18 cellular contexts compared by ENCODE assay signal in genomic region chr9:133918123-133918813, GRCh38.
DNase-seq lines count a peak whose midpoint lies in the region; ATAC-seq, FAIRE-seq and TF ChIP-seq lines count a peak whose summit lies in the region.
"Had no signal": no experiment of that assay in that cellular context is flagged by ENCODE, and none has a peak within 500 bp of the region (broad histone marks: within the 10 kb centered on the region; RNA-seq: fewer than 3 reads in every experiment).

No MANE protein-coding gene starts in this region.

- H3K14ac ChIP-seq in IMR-90 (replicated peaks; ENCODE audit: low read depth, low read length), result peak overlapping the region; percentile 90

- no peak overlapping the region for H3K27ac Mint-ChIP-seq in activated CD8-positive, alpha-beta T cell treated with anti-CD3 and anti-CD28 coated beads, Interleukin-2, amount 10 ng/mL, durations not matched to agents 7 days and 5 days
- H3K27ac Mint-ChIP-seq: activated CD4-positive, alpha-beta T cell treated with anti-CD3 and anti-CD28 coated beads for 36 hours had no signal

- H3K4me2 ChIP-seq in IMR-90 (ENCODE audit: low read depth, low read length) (peak overlapping the region; percentile 38), smooth muscle cell (no peak overlapping the region)

- POLR2A ChIA-PET in IMR-90 (lab: Charles Lee; ENCODE audit: unreplicated experiment), result no interaction called here
- POLR2A ChIA-PET in activated CD8-positive, alpha-beta T cell treated with anti-CD3 and anti-CD28 coated beads, Interleukin-2, amount 10 ng/mL, durations not matched to agents 7 days and 5 days (lab: Charles Lee), result no interaction called here

- H3K36me3 Mint-ChIP-seq in activated CD8-positive, alpha-beta T cell treated with anti-CD3 and anti-CD28 coated beads, Interleukin-2, amount 10 ng/mL, durations not matched to agents 7 days and 5 days (ENCODE audit: low read depth), result no peaks in the 10 kb centered on the region

- no peaks in the 10 kb centered on the region for H3F3A ChIP-seq in smooth muscle cell (ENCODE audit: low read depth)

- H3K4me3 Mint-ChIP-seq in activated CD8-positive, alpha-beta T cell treated with anti-CD3 and anti-CD28 coated beads, Interleukin-2, amount 10 ng/mL, durations not matched to agents 7 days and 5 days, result no peak overlapping the region
- H3K4me3 Mint-ChIP-seq: activated CD4-positive, alpha-beta T cell treated with anti-CD3 and anti-CD28 coated beads for 36 hours had no signal

- H3K4me3 ChIP-seq in IMR-90 (ENCODE audit: insufficient read depth, low read depth, low read length) (no peak overlapping the region), kidney (ENCODE audit: low read length in 2 of 2) (no peak overlapping the region), smooth muscle cell (no peak overlapping the region)
- H3K4me3 ChIP-seq: adrenal gland, suprapubic skin had no signal

- TF ChIP-seq CTCF in IMR-90 (conservative IDR thresholded peaks at IDR 0.05; ENCODE audit: low read depth, low read length), result no peak
- no peak for TF ChIP-seq CTCF in kidney (IDR thresholded peaks at IDR 0.05; ENCODE audit: borderline replicate concordance, extremely low read depth, insufficient read depth)
- no peak for TF ChIP-seq CTCF in smooth muscle cell (IDR thresholded peaks at IDR 0.05; ENCODE audit: borderline replicate concordance, insufficient read depth, poor library complexity, severe bottlenecking)

- WGBS in IMR-90 (ENCODE audit: extremely low coverage in 2 of 2, insufficient read length in 1 of 2), 2 experiments, result 26% methylated on average over 16 of the region's 24 CpGs; no CpG with 5 or more reads in 1 of the 2 experiments
- WGBS in smooth muscle cell (ENCODE audit: low lambda C conversion rate), result 85% methylated on average over 24 of the region's 24 CpGs

- H2AFZ ChIP-seq in IMR-90 (replicated peaks; ENCODE audit: low read length, poor library complexity) (peak overlapping the region; percentile 84), smooth muscle cell (ENCODE audit: low read depth) (no peak overlapping the region)

- no peak for TF ChIP-seq POLR2A in IMR-90 (IDR thresholded peaks at IDR 0.05; ENCODE audit: low read depth, low read length)

- peak overlapping the region; percentile 90 for H2AK9ac ChIP-seq in IMR-90 (replicated peaks; ENCODE audit: low read depth, low read length, poor library complexity)

- peak overlapping the region; percentile 94 for H3K4ac ChIP-seq in IMR-90 (ENCODE audit: low read depth, low read length)

- DNase-seq in IMR-90 (peak; percentile 18), caudate nucleus (lab: John Stamatoyannopoulos, UW) (peak in 14 of 61 donors; percentile 13 to 70 (median 22)), kidney (no peak), smooth muscle cell (lab: John Stamatoyannopoulos, UW; ENCODE audit: unreplicated experiment) (no peak), NOMO-1 (lab: John Stamatoyannopoulos, UW; ENCODE audit: unreplicated experiment in 2 of 2) (no peak), G401 (ENCODE audit: low spot score) (no peak)
- DNase-seq in activated CD8-positive, alpha-beta T cell treated with anti-CD3 and anti-CD28 coated beads, Interleukin-2, amount 10 ng/mL, durations not matched to agents 7 days and 5 days, result no peak
- DNase-seq: activated CD4-positive, alpha-beta T cell treated with anti-CD3 and anti-CD28 coated beads for 36 hours; adrenal gland; islet precursor cell; Kasumi-1; NCI-H1105; NCI-H524 treated with DMSO at 0.1 percent for 48 hours; sigmoid colon; T1000 had no signal

- H3K9me3 ChIP-seq in IMR-90 (ENCODE audit: control insufficient read depth, insufficient read depth, low read length) (no peaks in the 10 kb centered on the region), kidney (ENCODE audit: control insufficient read depth in 1 of 2, low read length in 2 of 2) (no peaks in the 10 kb centered on the region), smooth muscle cell (replicated peaks; ENCODE audit: low read depth) (no peaks in the 10 kb centered on the region)
- H3K9me3 ChIP-seq: adrenal gland, sigmoid colon, suprapubic skin had no signal

- CTCF ChIA-PET in IMR-90 (lab: Yijun Ruan, JAX), result interaction anchor here (0.6 kb wide), 1 partner anchor 1357 kb away, joined by 4 read pairs; no protein-coding TSS in a partner anchor
- CTCF ChIA-PET in activated CD8-positive, alpha-beta T cell treated with anti-CD3 and anti-CD28 coated beads, Interleukin-2, amount 10 ng/mL, durations not matched to agents 7 days and 5 days (lab: Charles Lee), result no interaction called here

- peaks cover 34 to 90% of the 10 kb centered on the region in 2 experiments for H3K79me1 ChIP-seq in IMR-90 (ENCODE audit: low read depth in 1 of 2, low read length in 2 of 2)

- intact Hi-C loops in IMR-90 (cut with micrococcal nuclease) (no loop called here), kidney (cut with DNase I) (no loop called here)

- no peaks in the 10 kb centered on the region for H3K27me3 ChIP-seq in IMR-90 (ENCODE audit: control insufficient read depth, insufficient read depth, low read length)
- no peaks in the 10 kb centered on the region for H3K27me3 ChIP-seq in smooth muscle cell (ENCODE audit: low read depth)
- H3K27me3 ChIP-seq: adrenal gland, sigmoid colon, suprapubic skin had no signal

- H3K4me1 ChIP-seq in IMR-90 (ENCODE audit: control insufficient read depth, insufficient read depth, low read length) (peaks cover 25% of the 10 kb centered on the region), kidney (ENCODE audit: control insufficient read depth in 1 of 2, insufficient read depth in 1 of 2, low read depth in 1 of 2, low read length in 2 of 2) (peaks cover 5 to 28% of the 10 kb centered on the region in 2 donors), smooth muscle cell (ENCODE audit: low read depth) (peaks cover 19% of the 10 kb centered on the region)

- peak overlapping the region; percentile 77 for H4K5ac ChIP-seq in IMR-90 (ENCODE audit: low read depth, low read length)

- peak; percentile 27; the same call in 1 of the 2 replicates for ATAC-seq in IMR-90 (ENCODE audit: low read depth)
- no peak for ATAC-seq in activated CD8-positive, alpha-beta T cell treated with anti-CD3 and anti-CD28 coated beads, Interleukin-2, amount 10 ng/mL, durations not matched to agents 7 days and 5 days
- ATAC-seq: activated CD4-positive, alpha-beta T cell treated with anti-CD3 and anti-CD28 coated beads for 36 hours had no signal

- peaks cover 49% of the 10 kb centered on the region for H4K20me1 ChIP-seq in IMR-90 (ENCODE audit: insufficient read depth, low read length)
- peaks cover 97% of the 10 kb centered on the region for H4K20me1 ChIP-seq in smooth muscle cell (ENCODE audit: low read depth)

- H3K27ac ChIP-seq in IMR-90 (ENCODE audit: insufficient read depth, low read length) (peak overlapping the region; percentile 61), caudate nucleus (ENCODE audit: low read depth, low read length) (peak overlapping the region; percentile 44), kidney (ENCODE audit: low read depth in 2 of 2, low read length in 2 of 2) (peak overlapping the region; percentile 22 to 41), smooth muscle cell (ENCODE audit: low read depth) (peak overlapping the region; percentile 42)
- H3K27ac ChIP-seq: epithelial cell of prostate, sigmoid colon, suprapubic skin had no signal

- peaks cover 3% of the 10 kb centered on the region for H3K27me3 Mint-ChIP-seq in activated CD8-positive, alpha-beta T cell treated with anti-CD3 and anti-CD28 coated beads, Interleukin-2, amount 10 ng/mL, durations not matched to agents 7 days and 5 days (ENCODE audit: low read depth)

- H4K8ac ChIP-seq in IMR-90 (ENCODE audit: low read depth in 2 of 2, low read length in 2 of 2), result peak overlapping the region; percentile 55 to 79

- in situ Hi-C loops in IMR-90 (cut with MboI; ENCODE audit: low sequenced_read_pairs), result no loop called here
- in situ Hi-C loops in G401 (cut with HindIII; ENCODE audit: low sequenced_read_pairs), result no loop called here

- H3K9ac ChIP-seq in IMR-90 (ENCODE audit: low read depth, low read length), result peak overlapping the region; percentile 24; the same call in 1 of the 2 replicates
- H3K9ac ChIP-seq in kidney (ENCODE audit: low read length in 2 of 2), result peak overlapping the region in 1 of 2 donors; percentile 34
- no peak overlapping the region for H3K9ac ChIP-seq in smooth muscle cell (ENCODE audit: low read depth)

- peak overlapping the region; percentile 98 for H2AK5ac ChIP-seq in IMR-90 (ENCODE audit: low read depth, low read length)

- H3K79me2 ChIP-seq in smooth muscle cell (ENCODE audit: low read depth), result peaks cover 91% of the 10 kb centered on the region

- no peaks in the 10 kb centered on the region for H3K4me1 Mint-ChIP-seq in activated CD8-positive, alpha-beta T cell treated with anti-CD3 and anti-CD28 coated beads, Interleukin-2, amount 10 ng/mL, durations not matched to agents 7 days and 5 days (ENCODE audit: low read depth)
- H3K4me1 Mint-ChIP-seq: activated CD4-positive, alpha-beta T cell treated with anti-CD3 and anti-CD28 coated beads for 36 hours had no signal

- H3K9me3 Mint-ChIP-seq in activated CD8-positive, alpha-beta T cell treated with anti-CD3 and anti-CD28 coated beads, Interleukin-2, amount 10 ng/mL, durations not matched to agents 7 days and 5 days (ENCODE audit: insufficient read depth), result no peaks in the 10 kb centered on the region

- H3K18ac ChIP-seq in IMR-90 (ENCODE audit: low read depth, low read length), result peak overlapping the region; percentile 90

- BruUV-seq in IMR-90 (replicated peaks; lab: Mats Ljungman, UMichigan), result no TSS peak

- no peaks in the 10 kb centered on the region for H3K36me3 ChIP-seq in IMR-90 (ENCODE audit: control insufficient read depth, insufficient read depth, low read length)
- H3K36me3 ChIP-seq in kidney (ENCODE audit: control insufficient read depth in 1 of 2, insufficient read depth in 2 of 2, low read length in 2 of 2), result no peaks in the 10 kb centered on the region
- H3K36me3 ChIP-seq in smooth muscle cell (ENCODE audit: low read depth), result no peaks in the 10 kb centered on the region
- H3K36me3 ChIP-seq: adrenal gland, sigmoid colon, suprapubic skin had no signal

- H3K23ac ChIP-seq in IMR-90 (ENCODE audit: low read depth, low read length), result peak overlapping the region; percentile 88

- no peak overlapping the region for H2BK5ac ChIP-seq in IMR-90 (ENCODE audit: low read depth, low read length, poor library complexity, severe bottlenecking)

- peak overlapping the region; percentile 18; the same call in 1 of the 2 replicates for H2BK20ac ChIP-seq in IMR-90 (ENCODE audit: low read depth, low read length)

- H2BK15ac ChIP-seq in IMR-90 (ENCODE audit: low read depth, low read length), result peak overlapping the region; percentile 87; the same call in 1 of the 3 replicates

- no peak for FAIRE-seq in kidney (lab: Jason Lieb, UNC)
- FAIRE-seq: H54 had no signal

- H3K56ac ChIP-seq in IMR-90 (ENCODE audit: extremely low read depth, insufficient read depth, low read length), result no peak overlapping the region

- TF ChIP-seq RAD21 in IMR-90 (IDR thresholded peaks at IDR 0.05; ENCODE audit: low read length), result no peak

- H3K9me1 ChIP-seq in IMR-90 (ENCODE audit: insufficient read depth, low read length), result peaks cover 15% of the 10 kb centered on the region

- peak overlapping the region; percentile 71 for H2BK120ac ChIP-seq in IMR-90 (ENCODE audit: low read depth, low read length)

- dilution Hi-C loops in IMR-90 (cut with HindIII; ENCODE audit: low sequenced_read_pairs, unreplicated experiment), result no loop called here

- H4K91ac ChIP-seq in IMR-90 (ENCODE audit: insufficient read depth, low read depth, low read length), result peak overlapping the region; percentile 84

TF ChIP-seq in IMR-90, 13 proteins besides CTCF, POLR2A, EP300 and RAD21 (continues in another document):
- TF ChIP-seq MXI1 (IDR thresholded peaks at IDR 0.05; ENCODE audit: borderline replicate concordance, low read depth, low read length), result no peak
